ENCODE assay signal across 8 cellular contexts in genomic region chr3:170689218-170689874, GRCh38.
DNase-seq lines count a peak whose midpoint lies in the region; ATAC-seq, FAIRE-seq and TF ChIP-seq lines count a peak whose summit lies in the region.

No MANE protein-coding gene starts in this region.

- dilution Hi-C loops in endothelial cell of umbilical vein (cut with MboI; ENCODE audit: extremely low pct_ligation_motif_present, low sequenced_read_pairs): no loop called here

- 21% methylated on average over 4 of the region's 4 CpGs for WGBS in prostate gland

- ATAC-seq in GM18520 (IDR thresholded peaks at IDR 0.05; ENCODE audit: unreplicated experiment) (no peak), GM18502 (IDR thresholded peaks at IDR 0.05; ENCODE audit: poor library complexity, unreplicated experiment) (no peak)

- no TSS peak for BruUV-seq in endothelial cell of umbilical vein (replicated peaks; lab: Mats Ljungman, UMichigan)

- DNase-seq in EL: peak; percentile 99
- peak; percentile 26 for DNase-seq in NCI-H460 (ENCODE audit: extremely low read depth, low read depth)
- peak; percentile 62 for DNase-seq in endothelial cell of umbilical vein (ENCODE audit: low read depth, low spot score)
- DNase-seq in prostate gland (ENCODE audit: low spot score): peak; percentile 84
- no peak for DNase-seq in stimulated activated CD4-positive, alpha-beta T cell treated with anti-CD3 and anti-CD28 coated beads, Interleukin-2, amount 100 ng/mL, for 24 hours
- DNase-seq in DMS53 (lab: John Stamatoyannopoulos, UW): no peak

- H3K4me1 ChIP-seq in endothelial cell of umbilical vein (ENCODE audit: control insufficient read depth, extremely low read depth, insufficient read depth, low read length) (peaks cover 11% of the 10 kb centered on the region), prostate gland (replicated peaks) (no peaks in the 10 kb centered on the region)

- peak overlapping the region; percentile 16 for H2AFZ ChIP-seq in endothelial cell of umbilical vein (ENCODE audit: low read depth, low read length)

- H3K79me2 ChIP-seq in endothelial cell of umbilical vein (ENCODE audit: control insufficient read depth, insufficient read depth, low read length): no peaks in the 10 kb centered on the region

- H3K27me3 ChIP-seq in endothelial cell of umbilical vein (ENCODE audit: control insufficient read depth in 2 of 2, insufficient read depth in 2 of 2, low read length in 2 of 2) (no peaks in the 10 kb centered on the region), prostate gland (replicated peaks; ENCODE audit: insufficient read depth) (no peaks in the 10 kb centered on the region)

- no peaks in the 10 kb centered on the region for H3K9me1 ChIP-seq in endothelial cell of umbilical vein (replicated peaks; ENCODE audit: control insufficient read depth, extremely low read depth, insufficient read depth, low read length)

- CTCF ChIA-PET in endothelial cell of umbilical vein (lab: Charles Lee): interaction anchor here (0.7 to 2.6 kb wide), 5 partner anchors 14 to 159 kb away, joined by 3 to 10 read pairs (median 3); no protein-coding TSS in a partner anchor

- no peaks in the 10 kb centered on the region for H4K20me1 ChIP-seq in endothelial cell of umbilical vein (replicated peaks; ENCODE audit: control insufficient read depth, extremely low read depth, insufficient read depth, low read length)

- TF ChIP-seq CTCF in endothelial cell of umbilical vein (IDR thresholded peaks at IDR 0.05; ENCODE audit: extremely low read depth in 1 of 2, insufficient read depth in 1 of 2, low read depth in 1 of 2, low read length in 2 of 2) (no peak), prostate gland (IDR thresholded peaks at IDR 0.05) (no peak)

- H3K36me3 ChIP-seq in endothelial cell of umbilical vein (ENCODE audit: control insufficient read depth in 2 of 2, extremely low read depth in 1 of 2, insufficient read depth in 2 of 2, low read length in 2 of 2): no peaks in the 10 kb centered on the region
- no peaks in the 10 kb centered on the region for H3K36me3 ChIP-seq in prostate gland

- POLR2A ChIA-PET in endothelial cell of umbilical vein (lab: Charles Lee): interaction anchor here (0.6 to 0.7 kb wide), 3 partner anchors 178 to 253 kb away, joined by 3 to 12 read pairs (median 5); partner anchors contain the start of gene RPL22L1

- peak overlapping the region; percentile 36 for H3K27ac ChIP-seq in endothelial cell of umbilical vein (ENCODE audit: insufficient read depth, low read depth, low read length)
- no peak overlapping the region for H3K27ac ChIP-seq in prostate gland

- H3K9me3 ChIP-seq in endothelial cell of umbilical vein (replicated peaks; ENCODE audit: control insufficient read depth, insufficient read depth, low read length) (no peaks in the 10 kb centered on the region), prostate gland (no peaks in the 10 kb centered on the region)

- H3K4me2 ChIP-seq in endothelial cell of umbilical vein (ENCODE audit: insufficient read depth, low read length): no peak overlapping the region

- TF ChIP-seq POLR2A in endothelial cell of umbilical vein (IDR thresholded peaks at IDR 0.05; ENCODE audit: low read depth, low read length): no peak
- TF ChIP-seq POLR2A in prostate gland (IDR thresholded peaks at IDR 0.05): no peak

- no peak overlapping the region for H3K4me3 ChIP-seq in endothelial cell of umbilical vein (replicated peaks in 1 of 3; ENCODE audit: insufficient read depth in 1 of 3, low read depth in 1 of 3, low read length in 3 of 3)
- H3K4me3 ChIP-seq in prostate gland: no peak overlapping the region

- FAIRE-seq in endothelial cell of umbilical vein (lab: Jason Lieb, UNC): peak; percentile 75

- H3K9ac ChIP-seq in endothelial cell of umbilical vein (replicated peaks; ENCODE audit: extremely low read depth, insufficient read depth, low read length): no peak overlapping the region

- intact Hi-C loops in endothelial cell of umbilical vein (cut with micrococcal nuclease) (loop anchor here (2.0 kb wide), 1 partner anchor 61 kb away; no protein-coding TSS in a partner anchor), prostate gland (cut with DNase I) (no loop called here)

TF ChIP-seq in endothelial cell of umbilical vein, 7 proteins besides CTCF, POLR2A, EP300 and RAD21:
- no peak for TF ChIP-seq MYC (IDR thresholded peaks at IDR 0.05; ENCODE audit: low read depth, low read length)
- no peak for TF ChIP-seq EZH2 (IDR thresholded peaks at IDR 0.05; ENCODE audit: borderline replicate concordance, low read depth, low read length, severe bottlenecking)
- TF ChIP-seq, protein P1, sequence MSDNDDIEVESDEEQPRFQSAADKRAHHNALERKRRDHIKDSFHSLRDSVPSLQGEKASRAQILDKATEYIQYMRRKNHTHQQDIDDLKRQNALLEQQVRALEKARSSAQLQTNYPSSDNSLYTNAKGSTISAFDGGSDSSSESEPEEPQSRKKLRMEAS (IDR thresholded peaks at IDR 0.05; ENCODE audit: insufficient read depth, insufficient read length): no peak
- TF ChIP-seq JUN (IDR thresholded peaks at IDR 0.05; ENCODE audit: borderline replicate concordance, insufficient read depth, insufficient read length, low read depth): no peak
- no peak for TF ChIP-seq GATA2 (IDR thresholded peaks at IDR 0.05; ENCODE audit: insufficient read depth, insufficient read length, low read depth, low read length)
- no peak for TF ChIP-seq FOS (IDR thresholded peaks at IDR 0.05; ENCODE audit: borderline replicate concordance, insufficient read depth, low read length)
- no peak for TF ChIP-seq POLR2AphosphoS5 (IDR thresholded peaks at IDR 0.05; ENCODE audit: insufficient read depth, low read depth, low read length)

Comparison
In these comparisons a context has a peak if more than half of its experiments do, and no peak if none do; other contexts are left out.
1. DNase-seq: peak in EL (single experiment), NCI-H460 (single experiment), endothelial cell of umbilical vein (single experiment) and prostate gland (single experiment); none in stimulated activated CD4-positive, alpha-beta T cell treated with anti-CD3 and anti-CD28 coated beads, Interleukin-2, amount 100 ng/mL, for 24 hours (0 of 2) and DMS53 (single experiment).